Comparison of ENCODE assay signal across 9 cellular contexts in the genomic region with DNA sequence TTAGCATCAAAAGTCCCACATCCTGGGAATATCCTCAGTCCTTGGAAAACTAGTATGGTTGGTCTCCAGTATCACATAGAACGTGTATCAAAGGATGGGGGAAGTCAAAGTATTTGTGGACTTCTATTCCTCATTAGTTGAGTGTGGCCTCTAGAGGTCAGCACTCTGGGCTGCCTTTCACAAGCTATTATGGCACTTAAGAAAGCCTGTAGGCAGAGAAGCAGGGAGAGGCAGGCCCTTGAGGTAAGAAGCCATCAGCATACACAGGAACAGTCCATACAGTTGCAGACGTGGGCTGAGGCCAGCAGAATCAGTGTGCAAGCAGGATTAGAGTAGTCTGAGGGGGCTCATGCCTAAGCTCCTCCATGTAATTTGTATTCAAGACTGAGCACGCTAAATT.
DNase-seq lines count a peak whose midpoint lies in the region; ATAC-seq, FAIRE-seq and TF ChIP-seq lines count a peak whose summit lies in the region.
"Had no signal": no experiment of that assay in that cellular context is flagged by ENCODE, and none has a peak within 500 bp of the region (broad histone marks: within the 10 kb centered on the region; RNA-seq: fewer than 3 reads in every experiment).

No MANE protein-coding gene starts in this region.

- no peaks in the 10 kb centered on the region for H3K36me3 Mint-ChIP-seq in nephron (ENCODE audit: low read depth)

- no peaks in the 10 kb centered on the region for H3K4me1 Mint-ChIP-seq in nephron

- no peak overlapping the region for H3K27ac ChIP-seq in K562 (ENCODE audit: extremely low read depth, low read depth, low read length)

- TF ChIP-seq CTCF in K562 (IDR thresholded peaks at IDR 0.05 in 2 of 3, conservative IDR thresholded peaks at IDR 0.05 in 1 of 3; ENCODE audit: insufficient read depth in 2 of 3, low read depth in 1 of 3, low read length in 3 of 3) (peak; percentile 17 to 48 (median 44); a peak in 5 of 6 replicates), nephron (IDR thresholded peaks at IDR 0.05; ENCODE audit: unreplicated experiment in 3 of 3) (peak; percentile 11 to 39 (median 19))

- no peak overlapping the region for H3K4me2 ChIP-seq in K562 (ENCODE audit: insufficient read depth, low read length)

- H3K79me2 ChIP-seq in K562 (ENCODE audit: control insufficient read depth, insufficient read depth, low read length): no peaks in the 10 kb centered on the region

- CTCF ChIA-PET in K562 (lab: Yijun Ruan, JAX; ENCODE audit: low intra/inter-chr PET ratio): no interaction called here

- ATAC-seq in K562: peak; percentile 73
- no peak for ATAC-seq in GM18502 (IDR thresholded peaks at IDR 0.05; ENCODE audit: poor library complexity, unreplicated experiment)
- ATAC-seq in GM21367 (IDR thresholded peaks at IDR 0.05; ENCODE audit: unreplicated experiment): no peak

- no peak for TF ChIP-seq EP300 in K562 (IDR thresholded peaks at IDR 0.05; ENCODE audit: low read length)

- no peaks in the 10 kb centered on the region for H3K4me1 ChIP-seq in K562 (replicated peaks in 1 of 2; ENCODE audit: control insufficient read depth in 2 of 2, insufficient read depth in 2 of 2, low read length in 2 of 2)

- H3K27me3 ChIP-seq in MG63: no peaks in the 10 kb centered on the region
- H3K27me3 ChIP-seq in K562 (ENCODE audit: control insufficient read depth in 2 of 2, insufficient read depth in 2 of 2, low read length in 2 of 2): peaks cover 0 to 3% of the 10 kb centered on the region in 2 experiments; a peak in 2 of 5 replicates

- WGBS in K562 (ENCODE audit: insufficient coverage, low coverage, missing lambda C conversion rate): 0% methylated on average over 3 of the region's 3 CpGs

- H4K20me1 ChIP-seq in K562 (replicated peaks; ENCODE audit: control insufficient read depth, insufficient read depth, low read length): no peaks in the 10 kb centered on the region

- H3K36me3 ChIP-seq in MG63: no peaks in the 10 kb centered on the region
- H3K36me3 ChIP-seq in K562 (ENCODE audit: control insufficient read depth, insufficient read depth, low read length): no peaks in the 10 kb centered on the region

- H2AFZ ChIP-seq in K562 (ENCODE audit: low read depth, low read length): no peak overlapping the region

- in situ Hi-C loops in K562 (cut with MboI): no loop called here

- no peak overlapping the region for H3K4me3 Mint-ChIP-seq in nephron

- peak; percentile 33 to 34; a peak in 3 of 4 replicates for TF ChIP-seq RAD21 in K562 (CRISPR knock-in tag; conservative IDR thresholded peaks at IDR 0.05 in 1 of 2, IDR thresholded peaks at IDR 0.05 in 1 of 2)

- H3K27me3 Mint-ChIP-seq in nephron (ENCODE audit: low read depth): peaks cover 18% of the 10 kb centered on the region

- no peak for TF ChIP-seq POLR2A in K562 (conservative IDR thresholded peaks at IDR 0.05)

- H3K9me3 ChIP-seq in MG63 (no peaks in the 10 kb centered on the region), K562 (replicated peaks; ENCODE audit: control insufficient read depth, insufficient read depth, low read depth, low read length) (no peaks in the 10 kb centered on the region)

- no peaks in the 10 kb centered on the region for H3K9me3 Mint-ChIP-seq in nephron

- DNase-seq in ELF-1 (ENCODE audit: low read depth, low spot score) (peak; percentile 48), MG63 (peak; percentile 22), K562 (ENCODE audit: extremely low read depth in 1 of 4, low spot score in 3 of 4) (peak in 2 of 4 experiments; percentile 12 to 24), ureter (ENCODE audit: low spot score) (no peak), germinal center (ENCODE audit: low spot score) (no peak)
- DNase-seq: left cardiac atrium had no signal

- H3K27ac Mint-ChIP-seq in nephron: no peak overlapping the region

- no peak overlapping the region for H3K9ac ChIP-seq in K562 (ENCODE audit: insufficient read depth in 1 of 2, low read depth in 2 of 2, low read length in 2 of 2)

- POLR2A ChIA-PET in K562 (lab: Yijun Ruan, JAX): interaction anchor here (0.6 to 0.8 kb wide), 2 partner anchors 9 to 15 kb away, joined by 3 read pairs; no protein-coding TSS in a partner anchor

- no peaks in the 10 kb centered on the region for H3K9me1 ChIP-seq in K562 (ENCODE audit: control insufficient read depth, insufficient read depth, low read length)

- intact Hi-C loops in K562 (cut with micrococcal nuclease): no loop called here

- H3K4me3 ChIP-seq in MG63: no peak overlapping the region
- no peak overlapping the region for H3K4me3 ChIP-seq in K562

- FAIRE-seq in K562 (lab: Jason Lieb, UNC): peak; percentile 57

- BruUV-seq in K562 (replicated peaks; lab: Mats Ljungman, UMichigan): no TSS peak

TF ChIP-seq in K562, 482 proteins besides CTCF, POLR2A, EP300 and RAD21:
- no peak for TF ChIP-seq PPARD (CRISPR knock-in tag; IDR thresholded peaks at IDR 0.05)
- TF ChIP-seq DDX20 (tag; IDR thresholded peaks at IDR 0.05; ENCODE audit: low read depth): no peak
- no peak for TF ChIP-seq NCOA4 (IDR thresholded peaks at IDR 0.05; ENCODE audit: partially characterized antibody)
- TF ChIP-seq SMC3 (conservative IDR thresholded peaks at IDR 0.05; ENCODE audit: insufficient read depth, low read depth, low read length): 0 out of 2 replicates have a peak, but pooled peaks have one; percentile 10
- no peak for TF ChIP-seq EZH2 (IDR thresholded peaks at IDR 0.05; ENCODE audit: borderline replicate concordance, low read depth, low read length)
- TF ChIP-seq KLF16 (IDR thresholded peaks at IDR 0.05): 0 out of 2 replicates have a peak, but pooled peaks have one; percentile 14
- TF ChIP-seq, protein P1, sequence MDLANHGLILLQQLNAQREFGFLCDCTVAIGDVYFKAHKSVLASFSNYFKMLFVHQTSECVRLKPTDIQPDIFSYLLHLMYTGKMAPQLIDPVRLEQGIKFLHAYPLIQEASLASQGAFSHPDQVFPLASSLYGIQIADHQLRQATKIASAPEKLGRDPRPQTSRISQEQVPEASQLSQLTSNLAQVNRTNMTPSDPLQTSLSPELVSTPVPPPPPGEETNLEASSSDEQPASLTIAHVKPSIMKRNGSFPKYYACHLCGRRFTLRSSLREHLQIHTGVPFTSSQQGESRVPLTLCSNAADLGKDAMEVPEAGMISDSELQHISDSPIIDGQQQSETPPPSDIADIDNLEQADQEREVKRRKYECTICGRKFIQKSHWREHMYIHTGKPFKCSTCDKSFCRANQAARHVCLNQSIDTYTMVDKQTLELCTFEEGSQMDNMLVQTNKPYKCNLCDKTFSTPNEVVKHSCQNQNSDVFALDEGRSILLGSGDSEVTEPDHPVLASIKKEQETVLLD (IDR thresholded peaks at IDR 0.05): no peak
TF ChIP-seq in K562: peak in this region for 2.

Comparison
In these comparisons a context has a peak if more than half of its experiments do, and no peak if none do; other contexts are left out.
1. DNase-seq: peak in ELF-1 (single experiment) and MG63 (single experiment); none in ureter (single experiment) and germinal center (single experiment).